In the genomic region with DNA sequence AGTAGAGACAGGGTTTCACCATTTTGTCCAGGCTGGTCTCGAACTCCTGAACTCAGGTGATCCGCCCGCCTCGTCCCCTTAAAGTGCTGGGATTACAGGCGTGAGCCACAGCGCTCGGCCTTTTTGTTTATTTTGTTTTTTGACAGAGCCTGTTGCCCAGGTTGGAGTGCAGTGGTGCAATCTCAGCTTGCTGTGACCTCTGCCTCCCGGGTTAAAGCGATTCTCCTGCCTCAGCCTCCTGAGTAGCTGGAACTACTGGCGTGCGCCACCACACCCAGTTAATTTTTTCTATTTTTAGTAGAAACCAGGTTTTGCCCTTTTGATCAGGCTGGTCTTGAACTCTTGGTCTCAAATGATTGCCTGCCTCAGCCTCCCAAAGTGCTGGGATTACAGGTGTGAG, we compare ENCODE assay signal across 1 cellular context. TPM values are rescaled to one million over a fixed set of nuclear protein-coding genes. Genes with fewer than 3 reads are reported as not detected.
"Had no signal": no experiment of that assay in that cellular context is flagged by ENCODE, and none has a peak within 500 bp of the region (broad histone marks: within the 10 kb centered on the region; RNA-seq: fewer than 3 reads in every experiment).

No MANE protein-coding gene starts in this region.

RNA-seq across cellular contexts. Expression of a gene that starts 5.2 kb away (rescaled TPM):
- total RNA-seq: hepatocyte had no signal
